1 cellular context compared by ENCODE assay signal in the genomic region with DNA sequence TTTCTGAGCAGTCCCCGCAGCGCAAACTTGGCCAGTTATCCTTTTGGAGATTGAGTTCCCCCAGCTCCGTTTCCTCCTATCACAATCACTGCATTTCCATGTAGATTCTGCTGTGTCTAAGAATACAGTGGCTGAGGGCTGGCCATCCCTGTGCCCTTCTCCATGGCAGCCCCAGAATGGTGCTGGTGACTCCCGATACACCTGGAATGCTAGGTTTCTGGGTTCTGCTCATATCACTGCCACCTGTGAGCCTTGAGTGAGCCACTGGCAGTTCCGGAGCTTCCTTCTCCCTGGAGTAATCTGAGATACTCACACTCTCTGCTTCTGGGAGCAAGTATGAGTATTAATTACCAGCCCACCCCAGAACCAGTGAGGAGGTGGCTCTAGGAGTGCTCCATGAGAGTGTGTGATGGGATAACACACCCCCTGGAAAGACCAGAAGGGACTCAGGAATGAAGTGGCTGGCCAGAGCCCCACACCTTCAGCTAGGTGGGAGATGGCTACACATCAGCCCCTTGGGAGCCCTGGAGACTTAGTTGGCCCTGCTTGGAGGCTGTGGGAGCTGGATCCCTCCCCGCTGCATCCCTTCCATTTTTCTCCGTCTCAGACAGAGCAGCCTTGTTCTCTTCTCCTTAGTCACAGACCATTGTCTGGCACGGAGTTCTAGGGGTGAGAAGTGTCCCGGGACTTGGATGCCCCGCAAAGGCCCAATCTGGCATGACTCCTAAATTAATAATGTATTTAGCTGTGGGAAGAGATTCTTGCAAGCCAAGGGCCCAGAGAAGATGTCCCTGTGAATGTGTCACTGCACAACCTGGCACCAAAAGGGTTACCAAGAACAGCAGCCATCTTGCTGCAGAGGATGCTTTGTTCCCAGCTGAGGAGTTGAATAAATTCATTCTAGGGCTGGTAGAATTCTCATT.
A peak's percentile ranks its signal among the peaks of the same experiment; 100 is the strongest.
TF ChIP-seq lines count a peak whose summit lies in the region.

No MANE protein-coding gene starts in this region.

TF ChIP-seq in H1, 55 proteins besides CTCF, POLR2A, EP300 and RAD21:
- TF ChIP-seq JUND (IDR thresholded peaks at IDR 0.05; ENCODE audit: low read length) (no peak), YY1 (IDR thresholded peaks at IDR 0.05; ENCODE audit: low read depth, low read length) (peak; percentile 60; the same call in 1 of the 2 replicates)
TF ChIP-seq in H1: peak in this region for 1.
